ENCODE assay signal across 15 cellular contexts in the genomic region with DNA sequence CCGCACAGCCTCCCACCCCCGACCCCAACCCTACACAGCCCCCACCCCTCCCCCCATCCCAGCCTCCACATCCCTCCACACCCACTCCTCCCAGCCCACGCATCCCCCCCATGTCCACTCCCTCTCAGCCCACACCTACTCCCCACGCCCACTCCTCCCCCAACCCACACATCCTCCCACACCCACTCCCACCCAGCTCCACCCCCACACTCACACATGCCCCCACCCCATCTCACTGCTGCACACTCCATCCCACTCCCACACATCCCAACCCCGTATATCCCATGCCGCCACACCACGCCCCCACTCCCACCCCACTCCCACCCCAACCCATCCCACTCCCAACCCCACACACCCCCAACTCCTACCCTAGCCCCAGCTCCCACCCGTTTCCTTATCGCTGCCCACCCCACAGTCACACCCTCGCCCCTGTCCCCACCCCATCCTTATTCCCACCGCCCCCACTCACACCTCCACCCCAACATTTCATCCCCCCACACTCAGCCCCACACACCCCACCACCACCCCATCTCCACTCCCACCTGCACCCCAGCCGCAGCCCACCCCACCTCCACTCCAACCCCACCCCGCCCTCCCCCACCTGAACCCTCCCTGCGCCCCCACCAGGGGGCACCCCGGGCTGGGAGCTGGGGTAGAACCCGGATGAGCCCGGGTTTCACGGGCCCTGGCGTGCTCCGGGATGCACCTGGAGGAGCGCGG. TPM values are rescaled to one million over a fixed set of nuclear protein-coding genes. Genes with fewer than 3 reads are reported as not detected.
DNase-seq lines count a peak whose midpoint lies in the region; ATAC-seq, FAIRE-seq and TF ChIP-seq lines count a peak whose summit lies in the region.
"Had no signal": no experiment of that assay in that cellular context is flagged by ENCODE, and none has a peak within 500 bp of the region (broad histone marks: within the 10 kb centered on the region; RNA-seq: fewer than 3 reads in every experiment).

No MANE protein-coding gene starts in this region.

- H3K9ac ChIP-seq in K562 (ENCODE audit: insufficient read depth in 1 of 2, low read depth in 2 of 2, low read length in 2 of 2): no peak overlapping the region

- TF ChIP-seq CTCF in GM20000 (IDR thresholded peaks at IDR 0.05; ENCODE audit: extremely low read depth, missing control alignments) (no peak), K562 (IDR thresholded peaks at IDR 0.05 in 2 of 3, conservative IDR thresholded peaks at IDR 0.05 in 1 of 3; ENCODE audit: insufficient read depth in 2 of 3, low read depth in 1 of 3, low read length in 3 of 3) (no peak)

- no peaks in the 10 kb centered on the region for H3K9me1 ChIP-seq in K562 (ENCODE audit: control insufficient read depth, insufficient read depth, low read length)

- BruUV-seq in K562 (replicated peaks; lab: Mats Ljungman, UMichigan): no TSS peak

- no peaks in the 10 kb centered on the region for H3K79me2 ChIP-seq in K562 (ENCODE audit: control insufficient read depth, insufficient read depth, low read length)

- H3K4me1 ChIP-seq in K562 (replicated peaks in 1 of 2; ENCODE audit: control insufficient read depth in 2 of 2, insufficient read depth in 2 of 2, low read length in 2 of 2): no peaks in the 10 kb centered on the region; a peak in 2 of 5 replicates

- H3K4me1 Mint-ChIP-seq in stimulated activated memory B cell treated with anti-CD40 and anti-IgM and Interleukin-4, amounts not matched to agents 10 μg/mL and 1 μg/mL and 100 μg/mL, for 72 hours: no peaks in the 10 kb centered on the region
- H3K4me1 Mint-ChIP-seq: T-cell had no signal

- POLR2A ChIA-PET in K562 (lab: Yijun Ruan, JAX): no interaction called here

- H3K9me3 Mint-ChIP-seq in stimulated activated memory B cell treated with anti-CD40 and anti-IgM and Interleukin-4, amounts not matched to agents 10 μg/mL and 1 μg/mL and 100 μg/mL, for 72 hours: peaks cover under 1% of the 10 kb centered on the region
- H3K9me3 Mint-ChIP-seq: CD8-positive, alpha-beta memory T cell; T-cell had no signal

- WGBS in K562 (ENCODE audit: insufficient coverage, low coverage, missing lambda C conversion rate): 80% methylated on average over 8 of the region's 22 CpGs

- TF ChIP-seq EP300 in K562 (IDR thresholded peaks at IDR 0.05; ENCODE audit: low read length): no peak

- peaks cover 2% of the 10 kb centered on the region for H3K36me3 Mint-ChIP-seq in stimulated activated memory B cell treated with anti-CD40 and anti-IgM and Interleukin-4, amounts not matched to agents 10 μg/mL and 1 μg/mL and 100 μg/mL, for 72 hours

- H3K27me3 ChIP-seq in K562 (ENCODE audit: control insufficient read depth in 2 of 2, insufficient read depth in 2 of 2, low read length in 2 of 2): no peaks in the 10 kb centered on the region

- H4K20me1 ChIP-seq in K562 (replicated peaks; ENCODE audit: control insufficient read depth, insufficient read depth, low read length): no peaks in the 10 kb centered on the region

- H3K36me3 ChIP-seq in K562 (ENCODE audit: control insufficient read depth, insufficient read depth, low read length): peaks cover 3% of the 10 kb centered on the region; the same call in 1 of the 3 replicates

- no peaks in the 10 kb centered on the region for H3K9me3 ChIP-seq in K562 (replicated peaks; ENCODE audit: control insufficient read depth, insufficient read depth, low read depth, low read length)

- ATAC-seq in K562 (no peak), left colon (no peak)
- ATAC-seq in stimulated activated memory B cell treated with anti-CD40 and anti-IgM and Interleukin-4, amounts not matched to agents 10 μg/mL and 1 μg/mL and 100 μg/mL, for 72 hours: peak; percentile 61
- ATAC-seq: T-cell had no signal

- DNase-seq in GM20000 (ENCODE audit: low spot score): peak; percentile 36
- DNase-seq in K562 (ENCODE audit: extremely low read depth in 1 of 4, low spot score in 3 of 4): no peak
- DNase-seq in NCI-H2171 treated with DMSO at 0.1 percent for 48 hours (lab: John Stamatoyannopoulos, UW): no peak
- DNase-seq in left colon: no peak
- DNase-seq: CD8-positive, alpha-beta memory T cell; DMS 273 treated with DMSO at 0.1 percent for 48 hours; MM.1S; NCI-H1105; NCI-H187; NCI-H446; PC-9 had no signal

- H3K27ac Mint-ChIP-seq in stimulated activated memory B cell treated with anti-CD40 and anti-IgM and Interleukin-4, amounts not matched to agents 10 μg/mL and 1 μg/mL and 100 μg/mL, for 72 hours: no peak overlapping the region
- H3K27ac Mint-ChIP-seq: CD8-positive, alpha-beta memory T cell; T-cell had no signal

- no peak overlapping the region for H2AFZ ChIP-seq in K562 (ENCODE audit: low read depth, low read length)
- H2AFZ ChIP-seq: PC-9 had no signal

- TF ChIP-seq RAD21 in K562 (CRISPR knock-in tag; conservative IDR thresholded peaks at IDR 0.05 in 1 of 2, IDR thresholded peaks at IDR 0.05 in 1 of 2): no peak

- TF ChIP-seq POLR2A in K562 (conservative IDR thresholded peaks at IDR 0.05): no peak

- no peak overlapping the region for H3K4me3 Mint-ChIP-seq in stimulated activated memory B cell treated with anti-CD40 and anti-IgM and Interleukin-4, amounts not matched to agents 10 μg/mL and 1 μg/mL and 100 μg/mL, for 72 hours
- H3K4me3 Mint-ChIP-seq: CD8-positive, alpha-beta memory T cell; T-cell had no signal

- FAIRE-seq in K562 (lab: Jason Lieb, UNC): no peak

- no peaks in the 10 kb centered on the region for H3K27me3 Mint-ChIP-seq in stimulated activated memory B cell treated with anti-CD40 and anti-IgM and Interleukin-4, amounts not matched to agents 10 μg/mL and 1 μg/mL and 100 μg/mL, for 72 hours
- H3K27me3 Mint-ChIP-seq: CD8-positive, alpha-beta memory T cell; T-cell had no signal

- in situ Hi-C loops in K562 (cut with MboI): no loop called here

- H3K4me3 ChIP-seq in K562: no peak overlapping the region
- H3K4me3 ChIP-seq: PC-9 had no signal

- intact Hi-C loops in K562 (cut with micrococcal nuclease) (no loop called here), left colon (cut with DNase I, micrococcal nuclease) (no loop called here)

- no peak overlapping the region for H3K4me2 ChIP-seq in K562 (ENCODE audit: insufficient read depth, low read length)
- H3K4me2 ChIP-seq: PC-9 had no signal

- CTCF ChIA-PET in K562 (lab: Yijun Ruan, JAX; ENCODE audit: low intra/inter-chr PET ratio): no interaction called here

- no peak overlapping the region for H3K27ac ChIP-seq in K562 (ENCODE audit: extremely low read depth, low read depth, low read length)
- H3K27ac ChIP-seq: PC-9 had no signal

RNA-seq across cellular contexts. Expression of a gene that starts 0.8 kb away (rescaled TPM):
- not detected in 2 replicates for total RNA-seq in K562 (2011; cell fraction: chromatin; rRNA removed; ENCODE audit: low replicate concordance)
- total RNA-seq in K562 (2011; cell fraction: nucleolus; rRNA removed): not detected in 2 replicates
- not detected in 2 replicates for total RNA-seq in K562 (2011; cell fraction: nucleoplasm; rRNA removed)
- total RNA-seq in K562 (2014; rRNA removed) (not detected in 2 replicates), K562 (2014; rRNA removed; fragmentation: Illumina TruSeq; extraction: Trizol) (not detected in 2 replicates), K562 (2015; rRNA removed; fragmentation: Illumina TruSeq; extraction: Trizol) (not detected in 2 replicates), K562 (2021) (not detected in 2 replicates), left colon (under 1 TPM; 0.06 TPM)
- polyA plus RNA-seq in K562 (2011; rRNA removed) (0.03 and 0.07 TPM in 2 replicates), K562 (2014; fragmentation: Illumina TruSeq; extraction: Trizol) (not detected in 2 replicates), K562 (2014; fragmentation: Nextera tagmentation; extraction: Ambion mirVana) (not detected), K562 (2014; rRNA removed) (not detected in 2 replicates)
- not detected in 2 replicates for polyA plus RNA-seq in K562 (2011; cell fraction: cytosol; rRNA removed)
- not detected in 2 replicates for polyA plus RNA-seq in K562 (2011; cell fraction: nucleus; rRNA removed)
- 0.05 TPM in 1 of 2 replicates, not detected in the other for polyA plus RNA-seq in K562 (2012)
- polyA minus RNA-seq in K562 (2011; rRNA and poly(A)+ RNA removed): not detected in 2 replicates
- polyA minus RNA-seq in K562 (2011; cell fraction: cytosol; rRNA and poly(A)+ RNA removed): not detected in 2 replicates
- polyA minus RNA-seq in K562 (2011; cell fraction: nucleus; rRNA and poly(A)+ RNA removed): not detected in 2 replicates
- total RNA-seq: SK-MEL-5 had no signal
- polyA plus RNA-seq: BJ had no signal

RNA-seq across cellular contexts. Expression of a gene that starts 28.8 kb away (rescaled TPM):
- total RNA-seq in K562 (2011; cell fraction: chromatin; rRNA removed; ENCODE audit: low replicate concordance): 12.2 and 13.0 TPM in 2 replicates
- total RNA-seq in K562 (2011; cell fraction: nucleolus; rRNA removed): 12.4 and 16.3 TPM in 2 replicates
- 14.6 and 19.5 TPM in 2 replicates for total RNA-seq in K562 (2011; cell fraction: nucleoplasm; rRNA removed)
- total RNA-seq in K562 (2014; rRNA removed) (14.9 and 23.0 TPM in 2 replicates), K562 (2014; rRNA removed; fragmentation: Illumina TruSeq; extraction: Trizol) (13.5 and 13.8 TPM in 2 replicates), K562 (2015; rRNA removed; fragmentation: Illumina TruSeq; extraction: Trizol) (13.8 and 14.4 TPM in 2 replicates), K562 (2021) (24.1 and 24.8 TPM in 2 replicates), left colon (10 to 100 TPM; 16.6 to 17.1 TPM)
- polyA plus RNA-seq in K562 (2011; rRNA removed) (9.6 and 10.4 TPM in 2 replicates), K562 (2014; fragmentation: Illumina TruSeq; extraction: Trizol) (11.6 and 12.3 TPM in 2 replicates), K562 (2014; fragmentation: Nextera tagmentation; extraction: Ambion mirVana) (10 to 100 TPM; 28.2 to 38.6 TPM), K562 (2014; rRNA removed) (9.7 TPM in 2 replicates)
- 8.6 and 10.8 TPM in 2 replicates for polyA plus RNA-seq in K562 (2011; cell fraction: cytosol; rRNA removed)
- 4.9 and 6.9 TPM in 2 replicates for polyA plus RNA-seq in K562 (2011; cell fraction: nucleus; rRNA removed)
- polyA plus RNA-seq in K562 (2012): 11.7 and 12.1 TPM in 2 replicates
- 7.7 and 10.1 TPM in 2 replicates for polyA minus RNA-seq in K562 (2011; rRNA and poly(A)+ RNA removed)
- polyA minus RNA-seq in K562 (2011; cell fraction: cytosol; rRNA and poly(A)+ RNA removed): 15.2 and 15.6 TPM in 2 replicates
- 9.9 and 11.7 TPM in 2 replicates for polyA minus RNA-seq in K562 (2011; cell fraction: nucleus; rRNA and poly(A)+ RNA removed)

RNA-seq across cellular contexts. Expression of a gene that starts 44.7 kb away (rescaled TPM):
- total RNA-seq in K562 (2011; cell fraction: chromatin; rRNA removed; ENCODE audit: low replicate concordance): 0.14 and 0.72 TPM in 2 replicates
- 0.83 and 1.7 TPM in 2 replicates for total RNA-seq in K562 (2011; cell fraction: nucleolus; rRNA removed)
- total RNA-seq in K562 (2011; cell fraction: nucleoplasm; rRNA removed): 0.61 and 0.66 TPM in 2 replicates
- total RNA-seq in K562 (2014; rRNA removed) (1.3 and 1.5 TPM in 2 replicates), K562 (2014; rRNA removed; fragmentation: Illumina TruSeq; extraction: Trizol) (0.41 and 0.58 TPM in 2 replicates), K562 (2015; rRNA removed; fragmentation: Illumina TruSeq; extraction: Trizol) (0.83 and 1.1 TPM in 2 replicates), K562 (2021) (1.2 TPM in 2 replicates), left colon (under 1 TPM; 0.09 to 0.11 TPM)
- polyA plus RNA-seq in K562 (2011; rRNA removed) (0.24 and 0.31 TPM in 2 replicates), K562 (2014; fragmentation: Illumina TruSeq; extraction: Trizol) (0.28 and 0.47 TPM in 2 replicates), K562 (2014; fragmentation: Nextera tagmentation; extraction: Ambion mirVana) (under 1 TPM; 0.03 to 0.04 TPM), K562 (2014; rRNA removed) (0.49 and 1.2 TPM in 2 replicates)
- polyA plus RNA-seq in K562 (2011; cell fraction: cytosol; rRNA removed): 0.21 and 0.58 TPM in 2 replicates
- polyA plus RNA-seq in K562 (2011; cell fraction: nucleus; rRNA removed): 0.37 and 0.40 TPM in 2 replicates
- polyA plus RNA-seq in K562 (2012): 0.57 and 0.64 TPM in 2 replicates
- 0.33 and 0.42 TPM in 2 replicates for polyA minus RNA-seq in K562 (2011; rRNA and poly(A)+ RNA removed)
- polyA minus RNA-seq in K562 (2011; cell fraction: cytosol; rRNA and poly(A)+ RNA removed): 0.67 TPM in 1 of 2 replicates, not detected in the other
- polyA minus RNA-seq in K562 (2011; cell fraction: nucleus; rRNA and poly(A)+ RNA removed): 0.67 and 1.00 TPM in 2 replicates

RNA-seq across cellular contexts. Expression of a gene that starts 45.4 kb away (rescaled TPM):
- 164 and 173 TPM in 2 replicates for total RNA-seq in K562 (2011; cell fraction: chromatin; rRNA removed; ENCODE audit: low replicate concordance)
- 94.1 and 96.4 TPM in 2 replicates for total RNA-seq in K562 (2011; cell fraction: nucleolus; rRNA removed)
- total RNA-seq in K562 (2011; cell fraction: nucleoplasm; rRNA removed): 75.4 and 97.2 TPM in 2 replicates
- total RNA-seq in K562 (2014; rRNA removed): 42.2 and 48.9 TPM in 2 replicates
- 52.4 and 56.9 TPM in 2 replicates for total RNA-seq in K562 (2014; rRNA removed; fragmentation: Illumina TruSeq; extraction: Trizol)
- 64.0 and 66.2 TPM in 2 replicates for total RNA-seq in K562 (2015; rRNA removed; fragmentation: Illumina TruSeq; extraction: Trizol)
- total RNA-seq in K562 (2021): 71.3 and 74.0 TPM in 2 replicates
- 61.4 and 67.2 TPM in 2 replicates for polyA plus RNA-seq in K562 (2011; rRNA removed)
- polyA plus RNA-seq in K562 (2011; cell fraction: cytosol; rRNA removed): 35.5 and 45.2 TPM in 2 replicates
- polyA plus RNA-seq in K562 (2011; cell fraction: nucleus; rRNA removed): 59.3 and 73.4 TPM in 2 replicates
- polyA plus RNA-seq in K562 (2012): 52.4 and 57.0 TPM in 2 replicates
- 54.3 and 60.2 TPM in 2 replicates for polyA plus RNA-seq in K562 (2014; fragmentation: Illumina TruSeq; extraction: Trizol)
- 1 to 10 TPM; 5.3 to 7.2 TPM for polyA plus RNA-seq in K562 (2014; fragmentation: Nextera tagmentation; extraction: Ambion mirVana)
- polyA plus RNA-seq in K562 (2014; rRNA removed): 46.7 and 54.2 TPM in 2 replicates
- 97.7 and 99.1 TPM in 2 replicates for polyA minus RNA-seq in K562 (2011; rRNA and poly(A)+ RNA removed)
- 33.7 and 42.9 TPM in 2 replicates for polyA minus RNA-seq in K562 (2011; cell fraction: cytosol; rRNA and poly(A)+ RNA removed)
- 35.9 and 75.0 TPM in 2 replicates for polyA minus RNA-seq in K562 (2011; cell fraction: nucleus; rRNA and poly(A)+ RNA removed)
- total RNA-seq in left colon: 10 to 100 TPM; 35.7 to 38.2 TPM
